Comparison of ENCODE assay signal across 17 cellular contexts in genomic region chr6:48928937-48929336, GRCh38.
"Had no signal": no experiment of that assay in that cellular context is flagged by ENCODE, and none has a peak within 500 bp of the region (broad histone marks: within the 10 kb centered on the region; RNA-seq: fewer than 3 reads in every experiment).

No MANE protein-coding gene starts in this region.

- H3K27ac Mint-ChIP-seq: activated B cell treated with CpG ODN at 0.5 μM for 24 hours; activated naive CD4-positive, alpha-beta T cell treated with anti-CD3 and anti-CD28 coated beads, Interleukin-2, amount 50 U/mL, for 24 hours; brain; natural killer cell treated with Interleukin-12 subunit alpha and Interleukin-12 subunit beta and Interleukin-15 and Interleukin-18, amount 100 ng/mL, for 72 hours; T-helper 17 cell had no signal

- H3K4me1 Mint-ChIP-seq: activated B cell treated with CpG ODN at 0.5 μM for 24 hours; activated naive CD4-positive, alpha-beta T cell treated with anti-CD3 and anti-CD28 coated beads, Interleukin-2, amount 50 U/mL, for 24 hours; brain; T-helper 17 cell had no signal

- H3K36me3 ChIP-seq: esophagus muscularis mucosa, sigmoid colon, transverse colon had no signal

- H3K9me3 ChIP-seq: esophagus muscularis mucosa, psoas muscle, sigmoid colon, transverse colon had no signal

- H3K9me3 Mint-ChIP-seq: activated naive CD4-positive, alpha-beta T cell treated with anti-CD3 and anti-CD28 coated beads, Interleukin-2, amount 50 U/mL, for 24 hours had no signal

- H3K27me3 ChIP-seq: esophagus muscularis mucosa, sigmoid colon, transverse colon had no signal

- H3K36me3 Mint-ChIP-seq: activated naive CD4-positive, alpha-beta T cell treated with anti-CD3 and anti-CD28 coated beads, Interleukin-2, amount 50 U/mL, for 24 hours; brain; natural killer cell treated with Interleukin-12 subunit alpha and Interleukin-12 subunit beta and Interleukin-15 and Interleukin-18, amount 100 ng/mL, for 72 hours had no signal

- ATAC-seq: natural killer cell treated with Interleukin-12 subunit alpha and Interleukin-12 subunit beta and Interleukin-15 and Interleukin-18, amount 100 ng/mL, for 72 hours; psoas muscle; T-helper 17 cell had no signal

- H3K4me1 ChIP-seq: esophagus muscularis mucosa, psoas muscle, sigmoid colon, transverse colon had no signal

- H3K27me3 Mint-ChIP-seq: activated B cell treated with CpG ODN at 0.5 μM for 24 hours; activated naive CD4-positive, alpha-beta T cell treated with anti-CD3 and anti-CD28 coated beads, Interleukin-2, amount 50 U/mL, for 24 hours; natural killer cell treated with Interleukin-12 subunit alpha and Interleukin-12 subunit beta and Interleukin-15 and Interleukin-18, amount 100 ng/mL, for 72 hours; T-helper 17 cell had no signal

- H3K27ac ChIP-seq: esophagus muscularis mucosa, psoas muscle, sigmoid colon, transverse colon had no signal

- H3K4me3 ChIP-seq: esophagus muscularis mucosa, psoas muscle, sigmoid colon, transverse colon had no signal

- FAIRE-seq: islet of Langerhans had no signal

- DNase-seq: activated B cell treated with CpG ODN at 0.5 μM for 24 hours; activated CD4-positive, alpha-beta T cell treated with anti-CD3 and anti-CD28 coated beads, Interleukin-2, amount 50 U/mL, for 1 hour; activated effector memory CD4-positive, alpha-beta T cell treated with Interleukin-2 at 50 U/mL for 16 hours; amniotic stem cell; occipital lobe; psoas muscle; sigmoid colon; stimulated activated CD4-positive, alpha-beta T cell treated with anti-CD3 and anti-CD28 coated beads, Interleukin-2, amount 100 ng/mL, for 24 hours; stimulated activated naive CD4-positive, alpha-beta T cell; substantia nigra; T-helper 17 cell; transverse colon had no signal

- H3K4me3 Mint-ChIP-seq: activated B cell treated with CpG ODN at 0.5 μM for 24 hours; activated naive CD4-positive, alpha-beta T cell treated with anti-CD3 and anti-CD28 coated beads, Interleukin-2, amount 50 U/mL, for 24 hours; brain; natural killer cell treated with Interleukin-12 subunit alpha and Interleukin-12 subunit beta and Interleukin-15 and Interleukin-18, amount 100 ng/mL, for 72 hours; T-helper 17 cell had no signal
